In the genomic region with DNA sequence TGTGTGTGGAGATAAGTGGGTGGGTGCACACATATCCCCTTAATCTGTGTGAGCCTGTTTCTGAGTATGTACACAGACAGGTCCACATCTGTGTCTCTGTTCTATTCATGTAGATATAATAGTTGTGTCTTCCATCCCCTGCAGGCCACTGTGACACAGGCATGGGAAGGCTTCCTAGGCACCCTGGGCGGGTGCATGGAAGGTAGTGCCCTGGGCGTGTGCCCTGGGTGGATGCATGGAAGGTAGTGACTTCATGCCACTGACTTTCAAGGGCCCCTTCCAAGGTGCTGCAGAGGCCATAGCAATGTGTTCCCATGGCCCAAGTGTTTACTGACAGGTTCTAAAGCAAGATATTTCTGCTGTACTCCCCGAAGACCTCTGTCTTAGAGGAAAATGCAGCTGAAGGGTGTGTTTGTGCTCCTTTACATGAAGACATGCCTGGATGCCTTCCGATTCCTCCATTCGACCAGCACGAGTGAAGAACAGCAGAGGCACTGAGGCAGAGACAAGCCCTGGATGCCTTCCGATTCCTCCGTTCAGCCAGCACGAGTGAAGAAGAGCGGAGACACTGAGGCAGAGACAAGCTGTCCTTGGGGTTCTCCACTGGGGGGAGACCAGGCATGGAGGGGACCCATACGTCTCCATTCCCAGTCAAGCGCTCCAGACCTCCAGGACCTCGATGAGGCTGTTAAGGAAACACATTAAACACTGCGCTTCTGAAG, we compare ENCODE assay signal across 20 cellular contexts.
DNase-seq lines count a peak whose midpoint lies in the region; ATAC-seq and TF ChIP-seq lines count a peak whose summit lies in the region.
"Had no signal": no experiment of that assay in that cellular context is flagged by ENCODE, and none has a peak within 500 bp of the region (broad histone marks: within the 10 kb centered on the region; RNA-seq: fewer than 3 reads in every experiment).

No MANE protein-coding gene starts in this region.

- H3K4me1 ChIP-seq in sigmoid colon, result no peaks in the 10 kb centered on the region
- H3K4me1 ChIP-seq in SJCRH30, result no peaks in the 10 kb centered on the region
- H3K4me1 ChIP-seq: SJSA1 had no signal

- TF ChIP-seq POLR2A in sigmoid colon (IDR thresholded peaks at IDR 0.05), result no peak

- no peak for TF ChIP-seq CTCF in sigmoid colon (IDR thresholded peaks at IDR 0.05)

- DNase-seq in D341Med (ENCODE audit: low spot score) (peak; percentile 3), left lobe of liver (ENCODE audit: low spot score) (peak; percentile 21), sigmoid colon (peak; percentile 27), SJCRH30 (no peak), retina (no peak), hypothalamus (lab: John Stamatoyannopoulos, UW) (no peak), NCI-H526 (lab: John Stamatoyannopoulos, UW) (no peak)
- peak; percentile 1 for DNase-seq in activated T-helper 2 cell treated with anti-CD3 and anti-CD28 coated beads, Interferon-gamma antibody, Interleukin-2, Interleukin-4, amounts not matched to agents 10 μg/mL and 5 μg/mL and 100 μg/mL, durations not matched to agents 14 hours and 24 hours and 36 hours (ENCODE audit: low spot score)
- DNase-seq: CD4-positive, CD25-positive, alpha-beta regulatory T cell; IMR-90; KG1; MG63; NCI-H1105 treated with DMSO at 0.1 percent for 48 hours; NCI-H2029; NCI-H446 treated with DMSO at 0.1 percent for 48 hours; NCI-H526 treated with DMSO at 0.1 percent for 48 hours; PC-9 had no signal

- H3K4me1 Mint-ChIP-seq in activated T-helper 2 cell treated with anti-CD3 and anti-CD28 coated beads, Interferon-gamma antibody, Interleukin-2, Interleukin-4, amounts not matched to agents 10 μg/mL and 5 μg/mL and 100 μg/mL, durations not matched to agents 14 hours and 24 hours and 36 hours (ENCODE audit: low read depth), result no peaks in the 10 kb centered on the region
- H3K4me1 Mint-ChIP-seq: CD4-positive, CD25-positive, alpha-beta regulatory T cell had no signal

- H3K27me3 ChIP-seq in sigmoid colon, result no peaks in the 10 kb centered on the region
- H3K27me3 ChIP-seq in SJCRH30, result no peaks in the 10 kb centered on the region
- H3K27me3 ChIP-seq: BLaER1, MG63 had no signal

- H3K36me3 Mint-ChIP-seq in activated T-helper 2 cell treated with anti-CD3 and anti-CD28 coated beads, Interferon-gamma antibody, Interleukin-2, Interleukin-4, amounts not matched to agents 10 μg/mL and 5 μg/mL and 100 μg/mL, durations not matched to agents 14 hours and 24 hours and 36 hours (ENCODE audit: low read depth), result no peaks in the 10 kb centered on the region
- H3K36me3 Mint-ChIP-seq: CD4-positive, CD25-positive, alpha-beta regulatory T cell had no signal

- H3K4me3 ChIP-seq in sigmoid colon (no peak overlapping the region), SJCRH30 (no peak overlapping the region)
- H3K4me3 ChIP-seq: BLaER1, MG63, PC-9, SJSA1 had no signal

- no peaks in the 10 kb centered on the region for H3K36me3 ChIP-seq in sigmoid colon
- no peaks in the 10 kb centered on the region for H3K36me3 ChIP-seq in SJCRH30
- H3K36me3 ChIP-seq: BLaER1, MG63, SJSA1 had no signal

- WGBS in sigmoid colon, 2 donors, result 80 to 83% methylated on average over 14 of the region's 14 CpGs

- no peak overlapping the region for H3K27ac ChIP-seq in sigmoid colon
- H3K27ac ChIP-seq in SJCRH30, result no peak overlapping the region
- H3K27ac ChIP-seq: BLaER1, PC-9, SJSA1 had no signal

- no peaks in the 10 kb centered on the region for H3K9me3 Mint-ChIP-seq in activated T-helper 2 cell treated with anti-CD3 and anti-CD28 coated beads, Interferon-gamma antibody, Interleukin-2, Interleukin-4, amounts not matched to agents 10 μg/mL and 5 μg/mL and 100 μg/mL, durations not matched to agents 14 hours and 24 hours and 36 hours

- H3K27ac Mint-ChIP-seq in activated T-helper 2 cell treated with anti-CD3 and anti-CD28 coated beads, Interferon-gamma antibody, Interleukin-2, Interleukin-4, amounts not matched to agents 10 μg/mL and 5 μg/mL and 100 μg/mL, durations not matched to agents 14 hours and 24 hours and 36 hours, result no peak overlapping the region

- ATAC-seq in left lobe of liver, result no peak
- ATAC-seq: Right ventricle myocardium inferior had no signal

- H3K27me3 Mint-ChIP-seq in activated T-helper 2 cell treated with anti-CD3 and anti-CD28 coated beads, Interferon-gamma antibody, Interleukin-2, Interleukin-4, amounts not matched to agents 10 μg/mL and 5 μg/mL and 100 μg/mL, durations not matched to agents 14 hours and 24 hours and 36 hours (ENCODE audit: low read depth), result no peaks in the 10 kb centered on the region
- H3K27me3 Mint-ChIP-seq: CD4-positive, CD25-positive, alpha-beta regulatory T cell had no signal

- no peak for TF ChIP-seq EP300 in sigmoid colon (IDR thresholded peaks at IDR 0.05)

- no peaks in the 10 kb centered on the region for H3K9me3 ChIP-seq in sigmoid colon
- no peaks in the 10 kb centered on the region for H3K9me3 ChIP-seq in SJCRH30 (replicated peaks)
- H3K9me3 ChIP-seq: BLaER1, MG63, SJSA1 had no signal

- intact Hi-C loops in activated T-helper 2 cell treated with anti-CD3 and anti-CD28 coated beads, Interferon-gamma antibody, Interleukin-2, Interleukin-4, amounts not matched to agents 10 μg/mL and 5 μg/mL and 100 μg/mL, durations not matched to agents 14 hours and 24 hours and 36 hours (cut with micrococcal nuclease), result no loop called here
- intact Hi-C loops in sigmoid colon (cut with DNase I), result no loop called here

- H3K4me3 Mint-ChIP-seq in activated T-helper 2 cell treated with anti-CD3 and anti-CD28 coated beads, Interferon-gamma antibody, Interleukin-2, Interleukin-4, amounts not matched to agents 10 μg/mL and 5 μg/mL and 100 μg/mL, durations not matched to agents 14 hours and 24 hours and 36 hours (ENCODE audit: low read depth), result no peak overlapping the region
- H3K4me3 Mint-ChIP-seq: CD4-positive, CD25-positive, alpha-beta regulatory T cell had no signal

Comparison
In these comparisons a context has a peak if more than half of its experiments do, and no peak if none do; other contexts are left out.
1. DNase-seq: peak in D341Med (single experiment), activated T-helper 2 cell treated with anti-CD3 and anti-CD28 coated beads, Interferon-gamma antibody, Interleukin-2, Interleukin-4, amounts not matched to agents 10 μg/mL and 5 μg/mL and 100 μg/mL, durations not matched to agents 14 hours and 24 hours and 36 hours (single experiment), left lobe of liver (single experiment) and sigmoid colon (single experiment); none in SJCRH30 (0 of 2), retina (single experiment), hypothalamus (0 of 51) and NCI-H526 (0 of 2).